ENCODE assay signal across 8 cellular contexts in genomic region chr7:155009570-155010157, GRCh38. TPM values are rescaled to one million over a fixed set of nuclear protein-coding genes. Genes with fewer than 3 reads are reported as not detected.
A peak's percentile ranks its signal among the peaks of the same experiment; 100 is the strongest.
DNase-seq lines count a peak whose midpoint lies in the region; ATAC-seq and TF ChIP-seq lines count a peak whose summit lies in the region.

No MANE protein-coding gene starts in this region.

- CTCF ChIA-PET in activated CD4-positive, alpha-beta memory T cell treated with anti-CD3 and anti-CD28 coated beads for 36 hours (lab: Charles Lee) = interaction anchor here (0.6 to 3.3 kb wide), 13 partner anchors 10 to 335 kb away, joined by 3 to 17 read pairs (median 3); partner anchors contain the start of gene HTR5A

- no peaks in the 10 kb centered on the region for H3K27me3 ChIP-seq in right lobe of liver
- H3K27me3 ChIP-seq in testis = no peaks in the 10 kb centered on the region

- H3K9me3 ChIP-seq in right lobe of liver = no peaks in the 10 kb centered on the region
- no peaks in the 10 kb centered on the region for H3K9me3 ChIP-seq in testis

- no peak overlapping the region for H3K4me3 Mint-ChIP-seq in activated CD4-positive, alpha-beta memory T cell treated with anti-CD3 and anti-CD28 coated beads for 36 hours

- no peaks in the 10 kb centered on the region for H3K27me3 Mint-ChIP-seq in activated CD4-positive, alpha-beta memory T cell treated with anti-CD3 and anti-CD28 coated beads for 36 hours

- ATAC-seq in HG03354 (IDR thresholded peaks at IDR 0.05; ENCODE audit: poor library complexity, severe bottlenecking, unreplicated experiment) (peak; percentile 63), right lobe of liver (peak in 3 of 4 donors; percentile 26 to 54 (median 38))

- H3K4me3 ChIP-seq in GM12865 (ENCODE audit: low read depth, low read length) (no peak overlapping the region), right lobe of liver (no peak overlapping the region), testis (no peak overlapping the region)

- H3K27ac ChIP-seq in right lobe of liver (no peak overlapping the region), testis (no peak overlapping the region)

- WGBS in right lobe of liver (ENCODE audit: insufficient coverage, low coverage, low lambda C conversion rate, missing lambda C conversion rate) = 67% methylated on average over 3 of the region's 3 CpGs
- 81 to 85% methylated on average over 3 of the region's 3 CpGs for WGBS in testis, 2 donors

- no peaks in the 10 kb centered on the region for H3K9me3 Mint-ChIP-seq in activated CD4-positive, alpha-beta memory T cell treated with anti-CD3 and anti-CD28 coated beads for 36 hours

- POLR2A ChIA-PET in activated CD4-positive, alpha-beta memory T cell treated with anti-CD3 and anti-CD28 coated beads for 36 hours (lab: Charles Lee) = no interaction called here

- TF ChIP-seq CTCF in GM12865 (IDR thresholded peaks at IDR 0.05; ENCODE audit: insufficient read depth, low read depth, low read length, missing control alignments) (peak; percentile 50), right lobe of liver (IDR thresholded peaks at IDR 0.05) (peak; percentile 17 to 49 (median 40)), testis (IDR thresholded peaks at IDR 0.05) (peak in 1 of 3 experiments; percentile 21)

- no peak overlapping the region for H3K27ac Mint-ChIP-seq in activated CD4-positive, alpha-beta memory T cell treated with anti-CD3 and anti-CD28 coated beads for 36 hours

- TF ChIP-seq POLR2A in right lobe of liver (IDR thresholded peaks at IDR 0.05) = no peak
- no peak for TF ChIP-seq POLR2A in testis (IDR thresholded peaks at IDR 0.05)

- H3K36me3 Mint-ChIP-seq in activated CD4-positive, alpha-beta memory T cell treated with anti-CD3 and anti-CD28 coated beads for 36 hours = peaks cover 6% of the 10 kb centered on the region

- H3K4me1 Mint-ChIP-seq in activated CD4-positive, alpha-beta memory T cell treated with anti-CD3 and anti-CD28 coated beads for 36 hours (ENCODE audit: low read depth) = peaks cover 4% of the 10 kb centered on the region

- DNase-seq in GM12865 (ENCODE audit: low read depth) = peak; percentile 47
- peak; percentile 38 for DNase-seq in activated CD4-positive, alpha-beta memory T cell treated with anti-CD3 and anti-CD28 coated beads for 36 hours
- DNase-seq in right lobe of liver = no peak
- DNase-seq in head of caudate nucleus = no peak
- no peak for DNase-seq in anterior cingulate cortex (lab: John Stamatoyannopoulos, UW)
- no peak for DNase-seq in testis
- DNase-seq in NK-92 (lab: John Stamatoyannopoulos, UW; ENCODE audit: unreplicated experiment) = no peak

- H3K4me1 ChIP-seq in right lobe of liver (no peaks in the 10 kb centered on the region), testis (peaks cover under 1% of the 10 kb centered on the region)

- H3K36me3 ChIP-seq in right lobe of liver (no peaks in the 10 kb centered on the region), testis (ENCODE audit: low read depth, missing control alignments) (no peaks in the 10 kb centered on the region)

- intact Hi-C loops in activated CD4-positive, alpha-beta memory T cell treated with anti-CD3 and anti-CD28 coated beads for 36 hours (cut with micrococcal nuclease) = loop anchor here (10.0 kb wide), 2 partner anchors 1635 to 1885 kb away; partner anchors contain the start of genes LMBR1 and RNF32
- intact Hi-C loops in right lobe of liver (cut with DNase I) = no loop called here
- intact Hi-C loops in head of caudate nucleus (cut with DNase I) = loop anchor here (5.0 kb wide), 1 partner anchor 82 kb away; no protein-coding TSS in a partner anchor
- intact Hi-C loops in testis (cut with DNase I; ENCODE audit: low total_unique reads) = no loop called here

RNA-seq across cellular contexts. Expression of gene PAXIP1, which starts 6.7 kb away (rescaled TPM):
- 10 to 100 TPM; 21.7 to 22.2 TPM for total RNA-seq in activated CD4-positive, alpha-beta memory T cell treated with anti-CD3 and anti-CD28 coated beads for 36 hours
- 1 to 10 TPM; 6.2 to 6.6 (median 6.4) TPM for total RNA-seq in right lobe of liver
- 10 to 100 TPM; 37.2 to 39.4 TPM for total RNA-seq in testis
- polyA plus RNA-seq in testis (ENCODE audit: insufficient read depth, low read depth, low replicate concordance) = 24.2 TPM

Comparison
In these comparisons a context has a peak if more than half of its experiments do, and no peak if none do; other contexts are left out.
1. DNase-seq: peak in GM12865 (single experiment) and activated CD4-positive, alpha-beta memory T cell treated with anti-CD3 and anti-CD28 coated beads for 36 hours (single experiment); none in right lobe of liver (0 of 3), head of caudate nucleus (0 of 42), anterior cingulate cortex (0 of 58), testis (single experiment) and NK-92 (single experiment).
2. intact Hi-C loops: an anchor here in activated CD4-positive, alpha-beta memory T cell treated with anti-CD3 and anti-CD28 coated beads for 36 hours (10.0 kb wide) and head of caudate nucleus (5.0 kb wide); none called in right lobe of liver and testis.